Comparison of ENCODE assay signal across 7 cellular contexts in the genomic region with DNA sequence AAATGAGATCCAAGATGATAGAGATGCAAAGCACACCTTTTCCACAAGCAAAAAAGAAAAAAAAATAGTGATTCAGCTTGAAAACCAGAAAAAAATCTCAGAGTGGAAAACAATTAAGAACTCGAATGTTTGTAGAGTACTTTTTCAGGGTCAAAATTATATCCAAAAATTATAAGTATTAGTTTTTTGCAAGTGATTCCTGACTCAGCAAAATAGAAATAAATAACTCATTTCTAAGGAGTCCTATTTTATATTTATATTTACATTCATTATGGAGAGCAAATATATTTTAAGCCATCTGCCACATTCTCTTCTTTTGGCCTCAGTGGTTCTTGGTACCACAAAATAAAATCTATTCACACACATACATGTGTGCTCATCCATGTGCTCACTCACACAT.
"Had no signal": no experiment of that assay in that cellular context is flagged by ENCODE, and none has a peak within 500 bp of the region (broad histone marks: within the 10 kb centered on the region; RNA-seq: fewer than 3 reads in every experiment).

No MANE protein-coding gene starts in this region.

- H3K4me3 ChIP-seq: GM23248 had no signal

- FAIRE-seq: H54 had no signal

- DNase-seq: GM23248, GOT3, H9, HCEC 1CT, KG1 had no signal

- H3K9ac ChIP-seq: GM23248 had no signal

- H3K27ac ChIP-seq: GM23248, HL-60 had no signal
